In the genomic region with DNA sequence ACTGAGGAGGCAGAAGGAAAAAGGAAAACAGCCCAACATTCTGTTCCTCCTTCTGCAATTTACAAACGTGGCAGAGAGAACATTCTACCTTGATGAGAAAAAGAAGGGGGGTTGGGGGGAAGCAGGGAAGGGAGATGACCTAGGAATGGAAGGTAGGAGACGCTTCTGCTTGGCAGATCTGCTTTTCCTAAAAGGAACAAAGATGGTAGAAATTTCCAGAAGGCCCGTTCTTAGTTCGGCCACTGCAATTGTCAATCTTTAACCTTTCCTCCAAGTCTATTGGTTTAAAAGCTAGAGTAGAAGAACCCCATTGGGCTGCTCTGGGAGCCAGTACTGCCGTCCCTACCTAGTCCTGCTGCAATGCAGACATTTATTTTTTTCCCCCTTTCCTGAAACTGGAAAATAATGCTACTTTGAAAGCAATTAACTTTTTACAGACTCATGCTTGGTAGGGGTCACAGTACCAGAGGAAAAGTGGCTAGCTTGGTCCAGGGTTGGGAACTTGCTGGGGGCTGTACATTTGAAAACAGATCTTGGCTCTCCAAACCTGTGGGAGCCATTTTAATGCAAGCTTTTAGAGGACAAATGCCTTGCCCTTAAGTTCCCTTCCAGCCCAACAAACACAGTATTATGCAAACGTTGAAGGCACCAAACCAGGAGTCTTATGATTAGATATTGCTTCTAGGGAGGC, we compare ENCODE assay signal across 9 cellular contexts. TPM values are rescaled to one million over a fixed set of nuclear protein-coding genes. Genes with fewer than 3 reads are reported as not detected.
DNase-seq lines count a peak whose midpoint lies in the region; ATAC-seq, FAIRE-seq and TF ChIP-seq lines count a peak whose summit lies in the region.
"Had no signal": no experiment of that assay in that cellular context is flagged by ENCODE, and none has a peak within 500 bp of the region (broad histone marks: within the 10 kb centered on the region; RNA-seq: fewer than 3 reads in every experiment).

No MANE protein-coding gene starts in this region.

- H3K27me3 ChIP-seq in heart left ventricle: no peaks in the 10 kb centered on the region
- H3K27me3 ChIP-seq in keratinocyte (ENCODE audit: control insufficient read depth, extremely low read depth, insufficient read depth, low read length): no peaks in the 10 kb centered on the region
- H3K27me3 ChIP-seq in tibial artery: no peaks in the 10 kb centered on the region

- ATAC-seq in heart left ventricle: no peak
- no peak for ATAC-seq in Right ventricle myocardium superior (ENCODE audit: poor library complexity)
- ATAC-seq in HG03135 (IDR thresholded peaks at IDR 0.05; ENCODE audit: unreplicated experiment): no peak

- intact Hi-C loops in heart left ventricle (cut with DNase I): loop anchor here in 1 of 10 donors (2.0 kb wide), 1 partner anchor 35 kb away; no protein-coding TSS in a partner anchor
- intact Hi-C loops in Right ventricle myocardium superior (cut with DNase I): no loop called here
- intact Hi-C loops in tibial artery (cut with DNase I; ENCODE audit: low total_unique reads): no loop called here

- no peaks in the 10 kb centered on the region for H3K36me3 ChIP-seq in heart left ventricle
- peaks cover 1 to 2% of the 10 kb centered on the region in 2 experiments for H3K36me3 ChIP-seq in keratinocyte (ENCODE audit: control insufficient read depth in 2 of 2, extremely low read depth in 1 of 2, insufficient read depth in 2 of 2, low read length in 2 of 2)
- no peaks in the 10 kb centered on the region for H3K36me3 ChIP-seq in tibial artery

- no peaks in the 10 kb centered on the region for H3K9me3 ChIP-seq in heart left ventricle
- no peaks in the 10 kb centered on the region for H3K9me3 ChIP-seq in keratinocyte (ENCODE audit: control insufficient read depth, low read depth, low read length)
- H3K9me3 ChIP-seq in tibial artery: no peaks in the 10 kb centered on the region

- peaks cover 5% of the 10 kb centered on the region for H3K36me3 Mint-ChIP-seq in activated naive CD8-positive, alpha-beta T cell

- H3K4me3 ChIP-seq in heart left ventricle: peak overlapping the region in 8 of 12 donors; percentile 25 to 47 (median 32)
- H3K4me3 ChIP-seq in keratinocyte (ENCODE audit: control insufficient read depth in 2 of 3, extremely low read depth in 1 of 3, insufficient read depth in 2 of 3, low read depth in 1 of 3, low read length in 3 of 3): peak overlapping the region; percentile 50 to 71 (median 70)
- H3K4me3 ChIP-seq in tibial artery: no peak overlapping the region

- H3K27ac Mint-ChIP-seq in activated naive CD8-positive, alpha-beta T cell: peak overlapping the region; percentile 100

- H3K9ac ChIP-seq in keratinocyte (ENCODE audit: control insufficient read depth, extremely low read depth, insufficient read depth, low read length): peak overlapping the region; percentile 86

- peaks cover 77% of the 10 kb centered on the region for H3K79me2 ChIP-seq in keratinocyte (ENCODE audit: control insufficient read depth, insufficient read depth, low read length)

- H3K27me3 Mint-ChIP-seq in activated naive CD8-positive, alpha-beta T cell: no peaks in the 10 kb centered on the region

- dilution Hi-C loops in keratinocyte (cut with MboI; ENCODE audit: extremely low pct_ligation_motif_present, low sequenced_read_pairs): no loop called here

- H3K9me3 Mint-ChIP-seq in activated naive CD8-positive, alpha-beta T cell (ENCODE audit: low read depth): no peaks in the 10 kb centered on the region

- H4K20me1 ChIP-seq in keratinocyte (ENCODE audit: control insufficient read depth, extremely low read depth, insufficient read depth, low read length): no peaks in the 10 kb centered on the region

- no peak for TF ChIP-seq CTCF in heart left ventricle (IDR thresholded peaks at IDR 0.05)
- no peak for TF ChIP-seq CTCF in keratinocyte (optimal IDR thresholded peaks at IDR 0.05 in 1 of 3, IDR thresholded peaks at IDR 0.05 in 1 of 3, conservative IDR thresholded peaks at IDR 0.05 in 1 of 3; ENCODE audit: extremely low read depth in 1 of 3, insufficient read depth in 2 of 3, low read length in 3 of 3)
- TF ChIP-seq CTCF in tibial artery (IDR thresholded peaks at IDR 0.05): no peak
- no peak for TF ChIP-seq CTCF in GM10266 (IDR thresholded peaks at IDR 0.05; ENCODE audit: control insufficient read depth, insufficient read depth, low read depth, missing control alignments)

- H3K4me2 ChIP-seq in keratinocyte (ENCODE audit: control insufficient read depth, extremely low read depth, insufficient read depth, low read depth, low read length): peak overlapping the region; percentile 84

- peak overlapping the region; percentile 94 to 99 (median 98) for H3K27ac ChIP-seq in heart left ventricle
- peak overlapping the region; percentile 99 for H3K27ac ChIP-seq in keratinocyte (ENCODE audit: control insufficient read depth, insufficient read depth, low read length)
- peak overlapping the region; percentile 84 to 97 for H3K27ac ChIP-seq in tibial artery

- peaks cover 17 to 100% (median 99%) of the 10 kb centered on the region in 12 donors for H3K4me1 ChIP-seq in heart left ventricle
- H3K4me1 ChIP-seq in keratinocyte (ENCODE audit: control insufficient read depth, extremely low read depth, insufficient read depth, low read length): peaks cover 100% of the 10 kb centered on the region
- H3K4me1 ChIP-seq in tibial artery: peaks cover 22 to 100% (median 95%) of the 10 kb centered on the region in 4 donors

- no peaks in the 10 kb centered on the region for H3K9me1 ChIP-seq in keratinocyte (ENCODE audit: control insufficient read depth, extremely low read depth, insufficient read depth, low read length)

- 51 to 52% (median 52%) methylated on average over 6 of the region's 6 CpGs for WGBS in heart left ventricle, 4 donors

- no peak for DNase-seq in heart left ventricle
- no peak for DNase-seq in Right ventricle myocardium superior
- DNase-seq in keratinocyte (ENCODE audit: low read depth, low spot score): no peak
- DNase-seq in tibial artery: no peak
- DNase-seq in DMS79 (lab: John Stamatoyannopoulos, UW): no peak
- no peak for DNase-seq in GM10266 (ENCODE audit: extremely low spot score)

- H3K4me1 Mint-ChIP-seq in activated naive CD8-positive, alpha-beta T cell (ENCODE audit: low read depth): peaks cover 38% of the 10 kb centered on the region

- TF ChIP-seq POLR2A in heart left ventricle (IDR thresholded peaks at IDR 0.05): no peak

- no peak for FAIRE-seq in keratinocyte (lab: Jason Lieb, UNC)
- FAIRE-seq: colon had no signal

- H2AFZ ChIP-seq in keratinocyte (ENCODE audit: control insufficient read depth, low read length): no peak overlapping the region

- H3K4me3 Mint-ChIP-seq in activated naive CD8-positive, alpha-beta T cell: no peak overlapping the region

RNA-seq across cellular contexts. Expression of gene ZMYND8, which starts 2.7 kb away (rescaled TPM):
- total RNA-seq in heart left ventricle: 10 to 100 TPM; 21.7 to 46.4 (median 28.9) TPM
- polyA plus RNA-seq in heart left ventricle: 10 to 100 TPM; 11.3 to 11.9 TPM
- 37.7 TPM for total RNA-seq in Right ventricle myocardium superior
- polyA plus RNA-seq in keratinocyte: 30.0 to 42.6 TPM (median 39.8 TPM) in 3 replicates
- 49.3 TPM for polyA plus RNA-seq in keratinocyte (2011; ENCODE audit: low read depth)
- polyA plus RNA-seq in keratinocyte (2011; cell fraction: cytosol; rRNA removed): 21.6 and 26.9 TPM in 2 replicates
- 95.0 and 95.8 TPM in 2 replicates for polyA plus RNA-seq in keratinocyte (2011; cell fraction: nucleus; rRNA removed)
- 34.7 and 37.8 TPM in 2 replicates for polyA plus RNA-seq in keratinocyte (2012; ENCODE audit: low replicate concordance)
- 40.3 to 48.9 TPM (median 40.8 TPM) in 3 replicates for polyA minus RNA-seq in keratinocyte
- polyA minus RNA-seq in keratinocyte (2011; cell fraction: cytosol; rRNA and poly(A)+ RNA removed): 21.7 TPM
- 51.6 and 102 TPM in 2 replicates for polyA minus RNA-seq in keratinocyte (2011; cell fraction: nucleus; rRNA and poly(A)+ RNA removed)

Comparison
In these comparisons a context has a peak if more than half of its experiments do, and no peak if none do; other contexts are left out.
1. H3K4me3 ChIP-seq: peak in heart left ventricle (8 of 12) and keratinocyte (3 of 3); none in tibial artery (0 of 2).
2. Peak in every context shown above with its lines, with median percentiles within 50 percentile points of each other: H3K27ac ChIP-seq.